Comparison of ENCODE assay signal across 7 cellular contexts in the genomic region with DNA sequence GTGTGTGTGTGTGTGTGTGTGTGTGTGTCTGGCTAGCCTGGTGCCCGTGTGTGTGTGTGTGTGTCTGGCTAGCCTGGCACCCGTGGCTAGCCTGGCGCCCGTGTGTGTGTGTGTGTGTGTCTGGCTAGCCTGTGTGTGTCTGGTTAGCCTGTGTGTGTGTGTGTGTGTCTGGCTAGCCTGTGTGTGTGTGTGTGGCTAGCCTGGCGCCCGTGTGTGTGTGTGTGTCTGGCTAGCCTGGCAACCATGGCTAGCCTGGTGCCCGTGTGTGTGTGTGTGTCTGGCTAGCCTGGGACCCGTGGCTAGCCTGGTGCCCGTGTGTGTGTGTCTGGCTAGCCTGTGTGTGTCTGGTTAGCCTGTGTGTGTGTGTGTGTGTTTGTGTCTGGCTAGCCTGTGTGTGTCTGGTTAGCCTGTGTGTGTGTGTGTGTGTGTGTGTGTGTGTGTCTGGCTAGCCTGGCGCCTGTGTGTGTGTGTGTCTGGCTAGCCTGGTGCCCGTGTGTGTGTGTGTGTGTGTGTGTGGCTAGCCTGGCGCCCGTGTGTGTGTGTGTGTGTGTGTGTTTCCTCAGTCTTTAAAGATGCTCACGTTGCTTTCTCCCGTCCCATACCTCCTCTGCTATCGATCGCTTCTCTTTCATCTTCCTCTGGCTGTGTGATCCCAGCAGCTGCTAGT. TPM values are rescaled to one million over a fixed set of nuclear protein-coding genes. Genes with fewer than 3 reads are reported as not detected.
DNase-seq lines count a peak whose midpoint lies in the region; ATAC-seq, FAIRE-seq and TF ChIP-seq lines count a peak whose summit lies in the region.
"Not testable (repeated sequence)": the region's sequence is repeated elsewhere in the genome, so short reads cannot be mapped to it uniquely, and the experiment has no call there.
"Had no signal": no experiment of that assay in that cellular context is flagged by ENCODE, and none has a peak within 500 bp of the region (broad histone marks: within the 10 kb centered on the region; RNA-seq: fewer than 3 reads in every experiment).

No MANE protein-coding gene starts in this region.

- H3K27me3 ChIP-seq in endothelial cell of umbilical vein (ENCODE audit: control insufficient read depth in 2 of 2, insufficient read depth in 2 of 2, low read length in 2 of 2); tibial artery: not testable (repeated sequence)

- H3K4me1 ChIP-seq in endothelial cell of umbilical vein (ENCODE audit: control insufficient read depth, extremely low read depth, insufficient read depth, low read length) (peaks cover 22% of the 10 kb centered on the region), mucosa of descending colon (ENCODE audit: low read depth) (peaks cover 33% of the 10 kb centered on the region), tibial artery (peaks cover 0 to 38% (median 24%) of the 10 kb centered on the region in 4 donors)

- H2AFZ ChIP-seq in endothelial cell of umbilical vein (ENCODE audit: low read depth, low read length): not testable (repeated sequence)

- H3K27ac Mint-ChIP-seq in activated T-helper 2 cell treated with anti-CD3 and anti-CD28 coated beads, Interferon-gamma antibody, Interleukin-2, Interleukin-4, amounts not matched to agents 10 μg/mL and 5 μg/mL and 100 μg/mL, durations not matched to agents 14 hours and 24 hours and 36 hours: not testable (repeated sequence)

- H3K36me3 ChIP-seq in endothelial cell of umbilical vein (ENCODE audit: control insufficient read depth in 2 of 2, extremely low read depth in 1 of 2, insufficient read depth in 2 of 2, low read length in 2 of 2) (peaks cover 0 to 16% of the 10 kb centered on the region in 2 experiments), tibial artery (peaks cover 14 to 33% (median 18%) of the 10 kb centered on the region in 3 donors)
- H3K36me3 ChIP-seq in mucosa of descending colon (ENCODE audit: low read depth): not testable (repeated sequence)

- H3K27ac ChIP-seq in endothelial cell of umbilical vein (ENCODE audit: insufficient read depth, low read depth, low read length); tibial artery: not testable (repeated sequence)

- peak; percentile 1 for ATAC-seq in mucosa of descending colon

- H3K4me1 Mint-ChIP-seq in activated T-helper 2 cell treated with anti-CD3 and anti-CD28 coated beads, Interferon-gamma antibody, Interleukin-2, Interleukin-4, amounts not matched to agents 10 μg/mL and 5 μg/mL and 100 μg/mL, durations not matched to agents 14 hours and 24 hours and 36 hours (ENCODE audit: low read depth): peaks cover 24% of the 10 kb centered on the region

- BruUV-seq in endothelial cell of umbilical vein (replicated peaks; lab: Mats Ljungman, UMichigan): not testable (repeated sequence)

- DNase-seq in GM12864 (ENCODE audit: low read depth); activated T-helper 2 cell treated with anti-CD3 and anti-CD28 coated beads, Interferon-gamma antibody, Interleukin-2, Interleukin-4, amounts not matched to agents 10 μg/mL and 5 μg/mL and 100 μg/mL, durations not matched to agents 14 hours and 24 hours and 36 hours (ENCODE audit: low spot score); endothelial cell of umbilical vein (ENCODE audit: low read depth, low spot score); mucosa of descending colon; tibial artery: not testable (repeated sequence)
- peak; percentile 71 for DNase-seq in NCI-H69 (lab: John Stamatoyannopoulos, UW)

- intact Hi-C loops in activated T-helper 2 cell treated with anti-CD3 and anti-CD28 coated beads, Interferon-gamma antibody, Interleukin-2, Interleukin-4, amounts not matched to agents 10 μg/mL and 5 μg/mL and 100 μg/mL, durations not matched to agents 14 hours and 24 hours and 36 hours (cut with micrococcal nuclease); endothelial cell of umbilical vein (cut with micrococcal nuclease); tibial artery (cut with DNase I; ENCODE audit: low total_unique reads): not testable (repeated sequence)
- intact Hi-C loops in mucosa of descending colon (cut with DNase I, micrococcal nuclease): loop anchor here (10.0 kb wide), 1 partner anchor 94 kb away; the partner anchor contains the start of gene RHOT2 (in 2 of the 2)

- not testable (repeated sequence) for TF ChIP-seq CTCF in GM12864 (IDR thresholded peaks at IDR 0.05; ENCODE audit: low read depth, low read length, missing control alignments); endothelial cell of umbilical vein (IDR thresholded peaks at IDR 0.05; ENCODE audit: extremely low read depth in 1 of 2, insufficient read depth in 1 of 2, low read depth in 1 of 2, low read length in 2 of 2); mucosa of descending colon (IDR thresholded peaks at IDR 0.05); tibial artery (IDR thresholded peaks at IDR 0.05)

- dilution Hi-C loops in endothelial cell of umbilical vein (cut with MboI; ENCODE audit: extremely low pct_ligation_motif_present, low sequenced_read_pairs): not testable (repeated sequence)

- FAIRE-seq in endothelial cell of umbilical vein (lab: Jason Lieb, UNC): not testable (repeated sequence)

- CTCF ChIA-PET in endothelial cell of umbilical vein (lab: Charles Lee): interaction anchor here (1.4 kb wide), 1 partner anchor 10 kb away, joined by 4 read pairs; no protein-coding TSS in a partner anchor

- H3K4me2 ChIP-seq in endothelial cell of umbilical vein (ENCODE audit: insufficient read depth, low read length): peak overlapping the region; percentile 76

- POLR2A ChIA-PET in endothelial cell of umbilical vein (lab: Charles Lee): not testable (repeated sequence)

- not testable (repeated sequence) for TF ChIP-seq POLR2A in endothelial cell of umbilical vein (IDR thresholded peaks at IDR 0.05; ENCODE audit: low read depth, low read length)

- not testable (repeated sequence) for H4K20me1 ChIP-seq in endothelial cell of umbilical vein (replicated peaks; ENCODE audit: control insufficient read depth, extremely low read depth, insufficient read depth, low read length)

- H3K4me3 Mint-ChIP-seq in activated T-helper 2 cell treated with anti-CD3 and anti-CD28 coated beads, Interferon-gamma antibody, Interleukin-2, Interleukin-4, amounts not matched to agents 10 μg/mL and 5 μg/mL and 100 μg/mL, durations not matched to agents 14 hours and 24 hours and 36 hours (ENCODE audit: low read depth): peak overlapping the region; percentile 80

- H3K4me3 ChIP-seq in GM12864 (ENCODE audit: low read depth, low read length) (peak overlapping the region; percentile 91; the same call in 1 of the 2 replicates), endothelial cell of umbilical vein (replicated peaks in 1 of 3; ENCODE audit: insufficient read depth in 1 of 3, low read depth in 1 of 3, low read length in 3 of 3) (peak overlapping the region in 2 of 3 experiments; percentile 71 to 87), tibial artery (peak overlapping the region; percentile 84 to 92)
- H3K4me3 ChIP-seq in mucosa of descending colon: not testable (repeated sequence)

- not testable (repeated sequence) for H3K36me3 Mint-ChIP-seq in activated T-helper 2 cell treated with anti-CD3 and anti-CD28 coated beads, Interferon-gamma antibody, Interleukin-2, Interleukin-4, amounts not matched to agents 10 μg/mL and 5 μg/mL and 100 μg/mL, durations not matched to agents 14 hours and 24 hours and 36 hours (ENCODE audit: low read depth)

- H3K27me3 Mint-ChIP-seq in activated T-helper 2 cell treated with anti-CD3 and anti-CD28 coated beads, Interferon-gamma antibody, Interleukin-2, Interleukin-4, amounts not matched to agents 10 μg/mL and 5 μg/mL and 100 μg/mL, durations not matched to agents 14 hours and 24 hours and 36 hours (ENCODE audit: low read depth): not testable (repeated sequence)

- H3K9me3 Mint-ChIP-seq in activated T-helper 2 cell treated with anti-CD3 and anti-CD28 coated beads, Interferon-gamma antibody, Interleukin-2, Interleukin-4, amounts not matched to agents 10 μg/mL and 5 μg/mL and 100 μg/mL, durations not matched to agents 14 hours and 24 hours and 36 hours: not testable (repeated sequence)

- not testable (repeated sequence) for H3K9me3 ChIP-seq in endothelial cell of umbilical vein (replicated peaks; ENCODE audit: control insufficient read depth, insufficient read depth, low read length); mucosa of descending colon; tibial artery

- H3K79me2 ChIP-seq in endothelial cell of umbilical vein (ENCODE audit: control insufficient read depth, insufficient read depth, low read length): peaks cover 13% of the 10 kb centered on the region

- not testable (repeated sequence) for H3K9me1 ChIP-seq in endothelial cell of umbilical vein (replicated peaks; ENCODE audit: control insufficient read depth, extremely low read depth, insufficient read depth, low read length)

- H3K9ac ChIP-seq in endothelial cell of umbilical vein (replicated peaks; ENCODE audit: extremely low read depth, insufficient read depth, low read length): not testable (repeated sequence)

RNA-seq across cellular contexts. Expression of gene PIGQ, which starts 1.4 kb away (rescaled TPM):
- total RNA-seq in activated T-helper 2 cell treated with anti-CD3 and anti-CD28 coated beads, Interferon-gamma antibody, Interleukin-2, Interleukin-4, amounts not matched to agents 10 μg/mL and 5 μg/mL and 100 μg/mL, durations not matched to agents 14 hours and 24 hours and 36 hours: 43.4 and 44.9 TPM in 2 replicates
- 56.8 and 67.7 TPM in 2 replicates for total RNA-seq in endothelial cell of umbilical vein
- 66.9 and 82.9 TPM in 2 replicates for polyA plus RNA-seq in endothelial cell of umbilical vein
- polyA plus RNA-seq in endothelial cell of umbilical vein (2011; cell fraction: cytosol; rRNA removed): 30.5 and 46.1 TPM in 2 replicates
- 108 and 124 TPM in 2 replicates for polyA plus RNA-seq in endothelial cell of umbilical vein (2011; cell fraction: nucleus; rRNA removed)
- polyA plus RNA-seq in endothelial cell of umbilical vein (2012): 21.3 and 30.6 TPM in 2 replicates
- polyA minus RNA-seq in endothelial cell of umbilical vein: 42.4 and 65.2 TPM in 2 replicates
- 51.1 TPM for polyA minus RNA-seq in endothelial cell of umbilical vein (2011; cell fraction: cytosol; rRNA and poly(A)+ RNA removed)
- polyA minus RNA-seq in endothelial cell of umbilical vein (2011; cell fraction: nucleus; rRNA and poly(A)+ RNA removed): 30.8 and 49.5 TPM in 2 replicates
- 10 to 100 TPM; 37.8 to 39.6 (median 38.4) TPM for total RNA-seq in mucosa of descending colon

RNA-seq across cellular contexts. Expression of gene NHLRC4, which starts 4.4 kb away (rescaled TPM):
- total RNA-seq in activated T-helper 2 cell treated with anti-CD3 and anti-CD28 coated beads, Interferon-gamma antibody, Interleukin-2, Interleukin-4, amounts not matched to agents 10 μg/mL and 5 μg/mL and 100 μg/mL, durations not matched to agents 14 hours and 24 hours and 36 hours: 1.1 and 1.3 TPM in 2 replicates
- total RNA-seq in endothelial cell of umbilical vein (0.30 and 0.73 TPM in 2 replicates), mucosa of descending colon (under 1 TPM; 0.26 to 0.82 (median 0.36) TPM)
- polyA plus RNA-seq in endothelial cell of umbilical vein: 0.94 and 0.96 TPM in 2 replicates
- 0.40 and 0.55 TPM in 2 replicates for polyA plus RNA-seq in endothelial cell of umbilical vein (2011; cell fraction: cytosol; rRNA removed)
- polyA plus RNA-seq in endothelial cell of umbilical vein (2011; cell fraction: nucleus; rRNA removed): 0.61 and 0.97 TPM in 2 replicates
- 0.44 and 0.56 TPM in 2 replicates for polyA plus RNA-seq in endothelial cell of umbilical vein (2012)
- 0.42 TPM in 1 of 2 replicates, not detected in the other for polyA minus RNA-seq in endothelial cell of umbilical vein
- not detected for polyA minus RNA-seq in endothelial cell of umbilical vein (2011; cell fraction: cytosol; rRNA and poly(A)+ RNA removed)
- polyA minus RNA-seq in endothelial cell of umbilical vein (2011; cell fraction: nucleus; rRNA and poly(A)+ RNA removed): 0.34 and 0.38 TPM in 2 replicates

RNA-seq across cellular contexts. Expression of gene PRR35, which starts 11.0 kb away (rescaled TPM):
- total RNA-seq in activated T-helper 2 cell treated with anti-CD3 and anti-CD28 coated beads, Interferon-gamma antibody, Interleukin-2, Interleukin-4, amounts not matched to agents 10 μg/mL and 5 μg/mL and 100 μg/mL, durations not matched to agents 14 hours and 24 hours and 36 hours: not detected in 2 replicates
- total RNA-seq in endothelial cell of umbilical vein: not detected in 2 replicates
- polyA plus RNA-seq in endothelial cell of umbilical vein: not detected in 2 replicates
- polyA plus RNA-seq in endothelial cell of umbilical vein (2011; cell fraction: cytosol; rRNA removed): not detected in 2 replicates
- polyA plus RNA-seq in endothelial cell of umbilical vein (2011; cell fraction: nucleus; rRNA removed): not detected in 2 replicates
- not detected in 2 replicates for polyA plus RNA-seq in endothelial cell of umbilical vein (2012)
- not detected in 2 replicates for polyA minus RNA-seq in endothelial cell of umbilical vein
- polyA minus RNA-seq in endothelial cell of umbilical vein (2011; cell fraction: cytosol; rRNA and poly(A)+ RNA removed): not detected
- not detected in 2 replicates for polyA minus RNA-seq in endothelial cell of umbilical vein (2011; cell fraction: nucleus; rRNA and poly(A)+ RNA removed)
- not detected for total RNA-seq in mucosa of descending colon
- total RNA-seq: Right ventricle myocardium superior had no signal

RNA-seq across cellular contexts. Expression of gene RAB40C, which starts 18.7 kb away (rescaled TPM):
- 13.4 and 16.2 TPM in 2 replicates for total RNA-seq in activated T-helper 2 cell treated with anti-CD3 and anti-CD28 coated beads, Interferon-gamma antibody, Interleukin-2, Interleukin-4, amounts not matched to agents 10 μg/mL and 5 μg/mL and 100 μg/mL, durations not matched to agents 14 hours and 24 hours and 36 hours
- 16.7 and 18.8 TPM in 2 replicates for total RNA-seq in endothelial cell of umbilical vein
- polyA plus RNA-seq in endothelial cell of umbilical vein: 12.4 and 16.3 TPM in 2 replicates
- polyA plus RNA-seq in endothelial cell of umbilical vein (2011; cell fraction: cytosol; rRNA removed): 8.3 and 10.9 TPM in 2 replicates
- 13.7 and 15.5 TPM in 2 replicates for polyA plus RNA-seq in endothelial cell of umbilical vein (2011; cell fraction: nucleus; rRNA removed)
- polyA plus RNA-seq in endothelial cell of umbilical vein (2012): 11.0 and 14.9 TPM in 2 replicates
- polyA minus RNA-seq in endothelial cell of umbilical vein: 7.6 and 8.3 TPM in 2 replicates
- 17.3 TPM for polyA minus RNA-seq in endothelial cell of umbilical vein (2011; cell fraction: cytosol; rRNA and poly(A)+ RNA removed)
- 3.1 and 6.3 TPM in 2 replicates for polyA minus RNA-seq in endothelial cell of umbilical vein (2011; cell fraction: nucleus; rRNA and poly(A)+ RNA removed)
- 10 to 100 TPM; 31.2 to 51.0 (median 40.1) TPM for total RNA-seq in mucosa of descending colon

RNA-seq across cellular contexts. Expression of gene CAPN15, which starts 43.7 kb away (rescaled TPM):
- total RNA-seq in activated T-helper 2 cell treated with anti-CD3 and anti-CD28 coated beads, Interferon-gamma antibody, Interleukin-2, Interleukin-4, amounts not matched to agents 10 μg/mL and 5 μg/mL and 100 μg/mL, durations not matched to agents 14 hours and 24 hours and 36 hours: 101 and 103 TPM in 2 replicates
- 65.0 and 70.1 TPM in 2 replicates for total RNA-seq in endothelial cell of umbilical vein
- 33.9 and 48.6 TPM in 2 replicates for polyA plus RNA-seq in endothelial cell of umbilical vein
- polyA plus RNA-seq in endothelial cell of umbilical vein (2011; cell fraction: cytosol; rRNA removed): 14.6 and 22.7 TPM in 2 replicates
- 63.6 and 68.1 TPM in 2 replicates for polyA plus RNA-seq in endothelial cell of umbilical vein (2011; cell fraction: nucleus; rRNA removed)
- 20.7 and 35.9 TPM in 2 replicates for polyA plus RNA-seq in endothelial cell of umbilical vein (2012)
- polyA minus RNA-seq in endothelial cell of umbilical vein: 17.2 and 27.8 TPM in 2 replicates
- polyA minus RNA-seq in endothelial cell of umbilical vein (2011; cell fraction: cytosol; rRNA and poly(A)+ RNA removed): 47.6 TPM
- polyA minus RNA-seq in endothelial cell of umbilical vein (2011; cell fraction: nucleus; rRNA and poly(A)+ RNA removed): 21.5 and 36.2 TPM in 2 replicates
- 100 to 1,000 TPM in 2 of 3 donors, 10 to 100 TPM in 1; 73.5 to 110 (median 109) TPM for total RNA-seq in mucosa of descending colon
